In the genomic region with DNA sequence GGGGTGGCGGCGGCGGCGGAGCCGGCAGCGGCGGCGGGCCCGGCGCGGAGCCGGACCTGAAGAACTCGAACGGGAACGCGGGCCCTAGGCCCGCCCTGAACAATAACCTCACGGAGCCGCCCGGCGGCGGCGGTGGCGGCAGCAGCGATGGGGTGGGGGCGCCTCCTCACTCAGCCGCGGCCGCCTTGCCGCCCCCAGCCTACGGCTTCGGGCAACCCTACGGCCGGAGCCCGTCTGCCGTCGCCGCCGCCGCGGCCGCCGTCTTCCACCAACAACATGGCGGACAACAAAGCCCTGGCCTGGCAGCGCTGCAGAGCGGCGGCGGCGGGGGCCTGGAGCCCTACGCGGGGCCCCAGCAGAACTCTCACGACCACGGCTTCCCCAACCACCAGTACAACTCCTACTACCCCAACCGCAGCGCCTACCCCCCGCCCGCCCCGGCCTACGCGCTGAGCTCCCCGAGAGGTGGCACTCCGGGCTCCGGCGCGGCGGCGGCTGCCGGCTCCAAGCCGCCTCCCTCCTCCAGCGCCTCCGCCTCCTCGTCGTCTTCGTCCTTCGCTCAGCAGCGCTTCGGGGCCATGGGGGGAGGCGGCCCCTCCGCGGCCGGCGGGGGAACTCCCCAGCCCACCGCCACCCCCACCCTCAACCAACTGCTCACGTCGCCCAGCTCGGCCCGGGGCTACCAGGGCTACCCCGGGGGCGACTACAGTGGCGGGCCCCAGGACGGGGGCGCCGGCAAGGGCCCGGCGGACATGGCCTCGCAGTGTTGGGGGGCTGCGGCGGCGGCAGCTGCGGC, we compare ENCODE assay signal across 9 cellular contexts. TPM values are rescaled to one million over a fixed set of nuclear protein-coding genes. Genes with fewer than 3 reads are reported as not detected.
DNase-seq lines count a peak whose midpoint lies in the region; ATAC-seq, FAIRE-seq and TF ChIP-seq lines count a peak whose summit lies in the region.
"Had no signal": no experiment of that assay in that cellular context is flagged by ENCODE, and none has a peak within 500 bp of the region (broad histone marks: within the 10 kb centered on the region; RNA-seq: fewer than 3 reads in every experiment).

No MANE protein-coding gene starts in this region.

- H3K27ac ChIP-seq in SK-N-SH (ENCODE audit: low read depth in 2 of 2, low read length in 1 of 2) = peak overlapping the region; percentile 57 to 99
- H3K27ac ChIP-seq in dorsolateral prefrontal cortex = peak overlapping the region; percentile 87 to 100 (median 98)

- peaks cover 21% of the 10 kb centered on the region for H3F3A ChIP-seq in SK-N-SH (replicated peaks; ENCODE audit: insufficient read depth)

- TF ChIP-seq CTCF in SK-N-SH (IDR thresholded peaks at IDR 0.05) (no peak), dorsolateral prefrontal cortex (IDR thresholded peaks at IDR 0.05 in 54 of 56, conservative IDR thresholded peaks at IDR 0.05 in 2 of 56; ENCODE audit: low read depth in 1 of 56, partially characterized antibody in 56 of 56) (peak in 3 of 56 donors; percentile 3 to 12 (median 9))

- WGBS in SK-N-SH (ENCODE audit: low lambda C conversion rate) = under 1% methylated on average over 21 of the region's 100 CpGs

- FAIRE-seq in urothelium cell line (lab: Jason Lieb, UNC) = no peak
- FAIRE-seq: GM18507 had no signal

- H3K27me3 ChIP-seq in SK-N-SH (ENCODE audit: insufficient read depth) = no peaks in the 10 kb centered on the region
- no peaks in the 10 kb centered on the region for H3K27me3 ChIP-seq in dorsolateral prefrontal cortex

- H4K20me1 ChIP-seq in SK-N-SH (ENCODE audit: insufficient read depth) = peaks cover 44% of the 10 kb centered on the region

- intact Hi-C loops in dorsolateral prefrontal cortex (cut with DNase I) = loop anchor here (2.0 to 10.0 kb wide), 4 partner anchors 26 to 585 kb away; a partner anchor contains a TSS

- no peak overlapping the region for H2AFZ ChIP-seq in SK-N-SH (ENCODE audit: low read depth)

- ATAC-seq in SK-N-SH treated with all-trans-retinoic acid at 6 μM for 48 hours (no peak), GM18867 (IDR thresholded peaks at IDR 0.05; ENCODE audit: unreplicated experiment) (no peak)

- H3K4me3 ChIP-seq in SK-N-SH (ENCODE audit: low read depth in 2 of 2, low read length in 1 of 2) (peak overlapping the region; percentile 74 to 83), dorsolateral prefrontal cortex (peak overlapping the region; percentile 65 to 97 (median 89))

- no peaks in the 10 kb centered on the region for H3K9me3 ChIP-seq in SK-N-SH

- no peak for TF ChIP-seq EP300 in SK-N-SH (IDR thresholded peaks at IDR 0.05; ENCODE audit: borderline replicate concordance in 1 of 2, low read depth in 1 of 2, low read length in 1 of 2)

- peaks cover 73% of the 10 kb centered on the region for H3K79me2 ChIP-seq in SK-N-SH (ENCODE audit: insufficient read depth)

- TF ChIP-seq RAD21 in SK-N-SH (IDR thresholded peaks at IDR 0.05; ENCODE audit: low read length) = no peak

- peak; percentile 57 for DNase-seq in SK-N-SH
- DNase-seq in activated CD4-positive, alpha-beta T cell treated with anti-CD3 and anti-CD28 coated beads for 4 hours = peak; percentile 81 to 88
- peak in 4 of 10 donors; percentile 19 to 52 (median 36) for DNase-seq in dorsolateral prefrontal cortex
- peak; percentile 40 for DNase-seq in mucosa of gallbladder (ENCODE audit: low spot score)
- peak; percentile 24 for DNase-seq in stimulated activated CD8-positive, alpha-beta memory T cell treated with anti-CD3 and anti-CD28 coated beads, Interleukin-7, amount 100 ng/mL, for 24 hours (ENCODE audit: low read depth)
- DNase-seq in urothelium cell line (ENCODE audit: low spot score) = no peak

- H3K4me1 ChIP-seq in SK-N-SH (ENCODE audit: control insufficient read depth in 1 of 2, insufficient read depth in 2 of 2, low read depth in 1 of 2, low read length in 1 of 2) = peaks cover 46% of the 10 kb centered on the region in 2 experiments

- CTCF ChIA-PET in SK-N-SH (lab: Yijun Ruan, JAX) = interaction anchor here (1.1 to 4.6 kb wide), 6 partner anchors 19 to 113 kb away, joined by 3 to 24 read pairs (median 7); a partner anchor contains a TSS

- H3K9ac ChIP-seq in SK-N-SH = peak overlapping the region; percentile 84

- H3K4me2 ChIP-seq in SK-N-SH = peak overlapping the region; percentile 88

- no peaks in the 10 kb centered on the region for H3K9me2 ChIP-seq in SK-N-SH

- POLR2A ChIA-PET in SK-N-SH (lab: Yijun Ruan, JAX) = interaction anchor here (1.2 to 2.1 kb wide), 3 partner anchors 10 to 91 kb away, joined by 3 to 9 read pairs (median 7); a partner anchor contains a TSS

- H3K36me3 ChIP-seq in SK-N-SH (replicated peaks in 1 of 2; ENCODE audit: control insufficient read depth in 1 of 2, insufficient read depth in 2 of 2, low read length in 1 of 2) = peaks cover 0 to 12% of the 10 kb centered on the region in 2 experiments

TF ChIP-seq in SK-N-SH, 30 proteins besides CTCF, POLR2A, EP300 and RAD21:
- TF ChIP-seq, protein P1, sequence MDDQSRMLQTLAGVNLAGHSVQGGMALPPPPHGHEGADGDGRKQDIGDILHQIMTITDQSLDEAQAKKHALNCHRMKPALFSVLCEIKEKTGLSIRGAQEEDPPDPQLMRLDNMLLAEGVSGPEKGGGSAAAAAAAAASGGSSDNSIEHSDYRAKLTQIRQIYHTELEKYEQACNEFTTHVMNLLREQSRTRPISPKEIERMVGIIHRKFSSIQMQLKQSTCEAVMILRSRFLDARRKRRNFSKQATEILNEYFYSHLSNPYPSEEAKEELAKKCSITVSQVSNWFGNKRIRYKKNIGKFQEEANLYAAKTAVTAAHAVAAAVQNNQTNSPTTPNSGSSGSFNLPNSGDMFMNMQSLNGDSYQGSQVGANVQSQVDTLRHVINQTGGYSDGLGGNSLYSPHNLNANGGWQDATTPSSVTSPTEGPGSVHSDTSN (IDR thresholded peaks at IDR 0.05) = no peak
- no peak for TF ChIP-seq TEAD4 (IDR thresholded peaks at IDR 0.05; ENCODE audit: borderline replicate concordance, insufficient read depth)
- TF ChIP-seq SMC3 (IDR thresholded peaks at IDR 0.05; ENCODE audit: low read depth, low read length) = 0 out of 2 replicates have a peak, but pooled peaks have one; percentile 1
- TF ChIP-seq YY1 (IDR thresholded peaks at IDR 0.05; ENCODE audit: low read depth) = peak; percentile 70; the same call in 1 of the 2 replicates
TF ChIP-seq in SK-N-SH: peak in this region for 2.

TF ChIP-seq in SK-N-SH treated with all-trans-retinoic acid at 6 μM for 48 hours, 23 proteins besides CTCF, POLR2A, EP300 and RAD21 (continues in another document):
- TF ChIP-seq SNAI2 (CRISPR knock-in tag; IDR thresholded peaks at IDR 0.05) = no peak
- TF ChIP-seq ZFP30 (CRISPR knock-in tag; IDR thresholded peaks at IDR 0.05) = no peak
- no peak for TF ChIP-seq ARNTL (CRISPR knock-in tag; IDR thresholded peaks at IDR 0.05; ENCODE audit: borderline replicate concordance, low read depth)
- TF ChIP-seq, protein P2, sequence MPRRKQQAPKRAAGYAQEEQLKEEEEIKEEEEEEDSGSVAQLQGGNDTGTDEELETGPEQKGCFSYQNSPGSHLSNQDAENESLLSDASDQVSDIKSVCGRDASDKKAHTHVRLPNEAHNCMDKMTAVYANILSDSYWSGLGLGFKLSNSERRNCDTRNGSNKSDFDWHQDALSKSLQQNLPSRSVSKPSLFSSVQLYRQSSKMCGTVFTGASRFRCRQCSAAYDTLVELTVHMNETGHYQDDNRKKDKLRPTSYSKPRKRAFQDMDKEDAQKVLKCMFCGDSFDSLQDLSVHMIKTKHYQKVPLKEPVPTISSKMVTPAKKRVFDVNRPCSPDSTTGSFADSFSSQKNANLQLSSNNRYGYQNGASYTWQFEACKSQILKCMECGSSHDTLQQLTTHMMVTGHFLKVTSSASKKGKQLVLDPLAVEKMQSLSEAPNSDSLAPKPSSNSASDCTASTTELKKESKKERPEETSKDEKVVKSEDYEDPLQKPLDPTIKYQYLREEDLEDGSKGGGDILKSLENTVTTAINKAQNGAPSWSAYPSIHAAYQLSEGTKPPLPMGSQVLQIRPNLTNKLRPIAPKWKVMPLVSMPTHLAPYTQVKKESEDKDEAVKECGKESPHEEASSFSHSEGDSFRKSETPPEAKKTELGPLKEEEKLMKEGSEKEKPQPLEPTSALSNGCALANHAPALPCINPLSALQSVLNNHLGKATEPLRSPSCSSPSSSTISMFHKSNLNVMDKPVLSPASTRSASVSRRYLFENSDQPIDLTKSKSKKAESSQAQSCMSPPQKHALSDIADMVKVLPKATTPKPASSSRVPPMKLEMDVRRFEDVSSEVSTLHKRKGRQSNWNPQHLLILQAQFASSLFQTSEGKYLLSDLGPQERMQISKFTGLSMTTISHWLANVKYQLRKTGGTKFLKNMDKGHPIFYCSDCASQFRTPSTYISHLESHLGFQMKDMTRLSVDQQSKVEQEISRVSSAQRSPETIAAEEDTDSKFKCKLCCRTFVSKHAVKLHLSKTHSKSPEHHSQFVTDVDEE (CRISPR knock-in tag; IDR thresholded peaks at IDR 0.05) = no peak
- TF ChIP-seq CSDC2 (CRISPR knock-in tag; IDR thresholded peaks at IDR 0.05) = no peak
- TF ChIP-seq ISL1 (CRISPR knock-in tag; IDR thresholded peaks at IDR 0.05) = no peak
- no peak for TF ChIP-seq ZNF565 (CRISPR knock-in tag; conservative IDR thresholded peaks at IDR 0.05; ENCODE audit: low read depth)
- no peak for TF ChIP-seq PPARA (CRISPR knock-in tag; IDR thresholded peaks at IDR 0.05; ENCODE audit: borderline replicate concordance)
- no peak for TF ChIP-seq ESRRG (CRISPR knock-in tag; IDR thresholded peaks at IDR 0.05)
- TF ChIP-seq, protein P3, sequence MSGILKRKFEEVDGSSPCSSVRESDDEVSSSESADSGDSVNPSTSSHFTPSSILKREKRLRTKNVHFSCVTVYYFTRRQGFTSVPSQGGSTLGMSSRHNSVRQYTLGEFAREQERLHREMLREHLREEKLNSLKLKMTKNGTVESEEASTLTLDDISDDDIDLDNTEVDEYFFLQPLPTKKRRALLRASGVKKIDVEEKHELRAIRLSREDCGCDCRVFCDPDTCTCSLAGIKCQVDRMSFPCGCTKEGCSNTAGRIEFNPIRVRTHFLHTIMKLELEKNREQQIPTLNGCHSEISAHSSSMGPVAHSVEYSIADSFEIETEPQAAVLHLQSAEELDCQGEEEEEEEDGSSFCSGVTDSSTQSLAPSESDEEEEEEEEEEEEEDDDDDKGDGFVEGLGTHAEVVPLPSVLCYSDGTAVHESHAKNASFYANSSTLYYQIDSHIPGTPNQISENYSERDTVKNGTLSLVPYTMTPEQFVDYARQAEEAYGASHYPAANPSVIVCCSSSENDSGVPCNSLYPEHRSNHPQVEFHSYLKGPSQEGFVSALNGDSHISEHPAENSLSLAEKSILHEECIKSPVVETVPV (CRISPR knock-in tag; IDR thresholded peaks at IDR 0.05) = no peak
- TF ChIP-seq RARB (CRISPR knock-in tag; IDR thresholded peaks at IDR 0.05) = no peak

RNA-seq across cellular contexts. Expression of a gene that starts 1.0 kb away (rescaled TPM):
- 14.2 and 26.5 TPM in 2 replicates for polyA plus RNA-seq in SK-N-SH (2012; rRNA removed)
- 15.6 and 20.3 TPM in 2 replicates for polyA plus RNA-seq in SK-N-SH (2012; cell fraction: cytosol; rRNA removed)
- polyA plus RNA-seq in SK-N-SH (2012; cell fraction: nucleus; rRNA removed) = 58.2 and 65.9 TPM in 2 replicates
- 100 to 1,000 TPM in 34 of 120 experiments, 10 to 100 TPM in 86; 65.3 to 158 (median 93.3) TPM for total RNA-seq in dorsolateral prefrontal cortex
- total RNA-seq in mucosa of gallbladder = 83.6 TPM
